In genomic region chr1:171084879-171085278, GRCh38 we compare ENCODE assay signal across 1 cellular context.
A peak's percentile ranks its signal among the peaks of the same experiment; 100 is the strongest.
TF ChIP-seq lines count a peak whose summit lies in the region.

No MANE protein-coding gene starts in this region.

TF ChIP-seq in liver, 16 proteins besides CTCF, POLR2A, EP300 and RAD21 (continued from another document):
- TF ChIP-seq SP1 (IDR thresholded peaks at IDR 0.05) (peak; percentile 14), ZBTB33 (IDR thresholded peaks at IDR 0.05) (no peak), REST (IDR thresholded peaks at IDR 0.05) (no peak), ATF3 (IDR thresholded peaks at IDR 0.05) (peak; percentile 73), JUND (IDR thresholded peaks at IDR 0.05) (no peak), FOXA2 (IDR thresholded peaks at IDR 0.05) (no peak)
